In the genomic region with DNA sequence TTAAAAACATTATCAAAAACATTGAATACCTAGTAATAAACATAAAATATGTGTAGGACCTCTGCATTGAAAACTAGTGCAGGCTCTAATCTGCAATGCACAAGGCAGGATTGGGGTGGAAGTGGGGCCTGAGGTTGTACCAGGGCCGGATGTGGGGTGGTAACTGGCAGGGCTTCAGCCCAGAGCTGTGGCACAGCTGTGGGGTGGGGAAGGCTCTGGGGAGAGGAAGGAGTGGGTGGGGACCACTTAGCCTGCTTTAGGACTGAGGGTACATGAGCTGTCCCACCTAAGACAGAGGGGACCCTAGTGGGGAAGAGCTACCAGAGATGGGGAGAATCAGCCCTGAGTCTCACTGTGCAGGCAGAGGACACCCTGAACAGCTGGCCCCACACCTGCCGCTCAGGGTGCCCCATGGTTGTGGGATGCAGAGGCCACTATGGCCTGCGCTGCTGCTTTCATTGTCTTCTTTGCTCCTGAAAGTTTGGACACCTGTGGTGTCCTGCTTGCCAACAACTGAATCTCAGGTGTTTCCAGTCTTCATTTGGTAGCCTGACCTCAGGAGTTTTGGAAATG, we compare ENCODE assay signal across 10 cellular contexts.
A peak's percentile ranks its signal among the peaks of the same experiment; 100 is the strongest.
DNase-seq lines count a peak whose midpoint lies in the region; ATAC-seq lines count a peak whose summit lies in the region.
"Had no signal": no experiment of that assay in that cellular context is flagged by ENCODE, and none has a peak within 500 bp of the region (broad histone marks: within the 10 kb centered on the region; RNA-seq: fewer than 3 reads in every experiment).

No MANE protein-coding gene starts in this region.

- peak overlapping the region; percentile 61 to 93 (median 68) for H3K27ac Mint-ChIP-seq in CD4-positive, CD25-positive, alpha-beta regulatory T cell

- peaks cover 59% of the 10 kb centered on the region for H3K4me1 ChIP-seq in CD4-positive, CD25-positive, alpha-beta regulatory T cell (ENCODE audit: control insufficient read depth, insufficient read depth, low read length, poor library complexity, severe bottlenecking)
- H3K4me1 ChIP-seq: BE2C had no signal

- H3K36me3 Mint-ChIP-seq in CD4-positive, CD25-positive, alpha-beta regulatory T cell: no peaks in the 10 kb centered on the region

- H3K9me3 ChIP-seq in CD4-positive, CD25-positive, alpha-beta regulatory T cell (ENCODE audit: control insufficient read depth in 2 of 2, low read length in 2 of 2): no peaks in the 10 kb centered on the region
- H3K9me3 ChIP-seq: BE2C had no signal

- H3K27me3 Mint-ChIP-seq in CD4-positive, CD25-positive, alpha-beta regulatory T cell: peaks cover 16% of the 10 kb centered on the region

- peak overlapping the region; percentile 80 to 93 (median 89) for H3K4me3 Mint-ChIP-seq in CD4-positive, CD25-positive, alpha-beta regulatory T cell

- H3K27ac ChIP-seq in CD4-positive, CD25-positive, alpha-beta regulatory T cell (ENCODE audit: insufficient read depth, low read length, poor library complexity, severe bottlenecking): peak overlapping the region; percentile 47

- peak; percentile 6 to 88 (median 56) for DNase-seq in CD4-positive, CD25-positive, alpha-beta regulatory T cell
- peak; percentile 41 for DNase-seq in activated CD4-positive, CD25-positive, alpha-beta regulatory T cell treated with anti-CD3 and anti-CD28 coated beads, Interleukin-2, amount 50 U/mL, for 72 hours
- DNase-seq in SHP77 (lab: John Stamatoyannopoulos, UW) (no peak), HuH-7 (ENCODE audit: low spot score) (no peak), NCI-H2081 treated with DMSO at 0.1 percent for 48 hours (lab: John Stamatoyannopoulos, UW) (no peak), NCI-H446 (lab: John Stamatoyannopoulos, UW) (no peak)
- DNase-seq: BE2C had no signal

- peaks cover 27 to 72% (median 56%) of the 10 kb centered on the region in 4 donors for H3K4me1 Mint-ChIP-seq in CD4-positive, CD25-positive, alpha-beta regulatory T cell

- no peaks in the 10 kb centered on the region for H3K36me3 ChIP-seq in CD4-positive, CD25-positive, alpha-beta regulatory T cell (ENCODE audit: control insufficient read depth, insufficient read depth, low read length)
- H3K36me3 ChIP-seq: BE2C had no signal

- H3K27me3 ChIP-seq in CD4-positive, CD25-positive, alpha-beta regulatory T cell (ENCODE audit: control insufficient read depth, insufficient read depth, low read length): no peaks in the 10 kb centered on the region
- H3K27me3 ChIP-seq: BE2C had no signal

- peak overlapping the region; percentile 39 for H3K4me3 ChIP-seq in CD4-positive, CD25-positive, alpha-beta regulatory T cell (ENCODE audit: low read depth, low read length)

- ATAC-seq in CD4-positive, CD25-positive, alpha-beta regulatory T cell (ENCODE audit: low read depth in 2 of 2): peak; percentile 93 to 94
- ATAC-seq in HG02623 (IDR thresholded peaks at IDR 0.05; ENCODE audit: unreplicated experiment) (peak; percentile 52), esophagus mucosa (peak; percentile 47)
- ATAC-seq: HCT116 had no signal

- peaks cover 0 to 4% (median 0%) of the 10 kb centered on the region in 7 donors for H3K9me3 Mint-ChIP-seq in CD4-positive, CD25-positive, alpha-beta regulatory T cell

Comparison
In these comparisons a context has a peak if more than half of its experiments do, and no peak if none do; other contexts are left out.
1. DNase-seq: peak in CD4-positive, CD25-positive, alpha-beta regulatory T cell (3 of 3) and activated CD4-positive, CD25-positive, alpha-beta regulatory T cell treated with anti-CD3 and anti-CD28 coated beads, Interleukin-2, amount 50 U/mL, for 72 hours (single experiment); none in SHP77 (0 of 2), HuH-7 (single experiment), NCI-H2081 treated with DMSO at 0.1 percent for 48 hours (single experiment) and NCI-H446 (0 of 2).
2. Peak in every context shown above with its lines, with median percentiles within 50 percentile points of each other: ATAC-seq.